ENCODE assay signal across 2 cellular contexts in genomic region chr10:80357000-80357803, GRCh38.
TF ChIP-seq lines count a peak whose summit lies in the region.

No MANE protein-coding gene starts in this region.

TF ChIP-seq in endothelial cell of umbilical vein, 7 proteins besides CTCF, POLR2A, EP300 and RAD21:
- TF ChIP-seq POLR2AphosphoS5 (IDR thresholded peaks at IDR 0.05; ENCODE audit: insufficient read depth, low read depth, low read length): no peak
- peak; percentile 33 for TF ChIP-seq EZH2 (IDR thresholded peaks at IDR 0.05; ENCODE audit: borderline replicate concordance, low read depth, low read length, severe bottlenecking)
- TF ChIP-seq GATA2 (IDR thresholded peaks at IDR 0.05; ENCODE audit: insufficient read depth, insufficient read length, low read depth, low read length): no peak

TF ChIP-seq in neural cell, 6 proteins besides CTCF, POLR2A, EP300 and RAD21 (continued from another document):
- TF ChIP-seq EZH2 (IDR thresholded peaks at IDR 0.05; ENCODE audit: borderline replicate concordance, insufficient read depth, low read length, poor library complexity, severe bottlenecking) (no peak), REST (IDR thresholded peaks at IDR 0.05; ENCODE audit: borderline replicate concordance) (peak; percentile 51), SMC3 (conservative IDR thresholded peaks at IDR 0.05; ENCODE audit: poor library complexity) (peak; percentile 11)
